Comparison of ENCODE assay signal across 21 cellular contexts in genomic region chr1:7079637-7080036, GRCh38.
DNase-seq lines count a peak whose midpoint lies in the region; ATAC-seq and TF ChIP-seq lines count a peak whose summit lies in the region.
"Had no signal": no experiment of that assay in that cellular context is flagged by ENCODE, and none has a peak within 500 bp of the region (broad histone marks: within the 10 kb centered on the region; RNA-seq: fewer than 3 reads in every experiment).

No MANE protein-coding gene starts in this region.

- no peaks in the 10 kb centered on the region for H3K4me1 Mint-ChIP-seq in WTC11
- H3K4me1 Mint-ChIP-seq: B cell; CD4-positive, CD25-positive, alpha-beta regulatory T cell had no signal

- POLR2A ChIA-PET in HCT116 (lab: Charles Lee) (no interaction called here), WTC11 (lab: Charles Lee) (no interaction called here)

- DNase-seq in DMS53 (lab: John Stamatoyannopoulos, UW) (peak; percentile 10), DMS53 treated with DMSO at 0.1 percent for 48 hours (lab: John Stamatoyannopoulos, UW; ENCODE audit: unreplicated experiment) (no peak), NCI-H2171 treated with DMSO at 0.1 percent for 48 hours (lab: John Stamatoyannopoulos, UW) (peak; percentile 40), NCI-H2171 (lab: John Stamatoyannopoulos, UW) (no peak), HCT116 (ENCODE audit: low read depth, low spot score) (no peak), WTC11 (ENCODE audit: low spot score) (no peak), NCI-H1105 (lab: John Stamatoyannopoulos, UW) (no peak)
- DNase-seq in stimulated activated CD4-positive, alpha-beta T cell treated with anti-CD3 and anti-CD28 coated beads, Interleukin-4, amount 100 ng/mL, for 4 hours = no peak
- DNase-seq: Caco-2; CD4-positive, CD25-positive, alpha-beta regulatory T cell; CD8-positive, alpha-beta T cell; DMS153; DMS79 treated with DMSO at 0.1 percent for 48 hours; GF-D8; H7; HCEC 1CT; HFFc6 had no signal

- H3K4me1 ChIP-seq in HCT116 (ENCODE audit: control insufficient read depth in 1 of 2, insufficient read depth in 2 of 2, low read length in 2 of 2) = no peaks in the 10 kb centered on the region
- H3K4me1 ChIP-seq: Caco-2 had no signal

- no peaks in the 10 kb centered on the region for H4K20me1 ChIP-seq in HCT116 (ENCODE audit: insufficient read depth)

- TF ChIP-seq RAD21 in HCT116 (IDR thresholded peaks at IDR 0.05; ENCODE audit: low read depth) = no peak

- H3K9me2 ChIP-seq in HCT116 (ENCODE audit: insufficient read depth) = no peaks in the 10 kb centered on the region

- H3K36me3 Mint-ChIP-seq in WTC11 = peaks cover 11% of the 10 kb centered on the region
- H3K36me3 Mint-ChIP-seq: CD4-positive, CD25-positive, alpha-beta regulatory T cell; CD8-positive, alpha-beta T cell had no signal

- RAD21 ChIA-PET in HCT116 (lab: Charles Lee; ENCODE audit: low non-redundant PET in 1 of 2, low total read pairs in 2 of 2, uncharacterized antibody in 2 of 2, unreplicated experiment in 2 of 2) = no interaction called here

- H3K27ac ChIP-seq in HCT116 (ENCODE audit: low read depth, low read length) = no peak overlapping the region
- H3K27ac ChIP-seq: 22Rv1, BLaER1, C4-2B had no signal

- BruUV-seq in HCT116 (replicated peaks; lab: Mats Ljungman, UMichigan) = no TSS peak

- CTCF ChIA-PET in HCT116 (lab: Charles Lee) = interaction anchor here (1.0 kb wide), 1 partner anchor 9 kb away, joined by 3 read pairs; no protein-coding TSS in a partner anchor
- CTCF ChIA-PET in WTC11 (lab: Charles Lee) = interaction anchor here (0.9 to 3.3 kb wide), 3 partner anchors 10 to 128 kb away, joined by 4 to 14 read pairs (median 6); no protein-coding TSS in a partner anchor

- H3K9me3 Mint-ChIP-seq in WTC11 = peaks cover 28% of the 10 kb centered on the region

- no peak overlapping the region for H3K4me3 ChIP-seq in HCT116 (replicated peaks in 1 of 2; ENCODE audit: low read depth in 1 of 2, low read length in 2 of 2)
- H3K4me3 ChIP-seq: BLaER1 had no signal

- no peak for TF ChIP-seq CTCF in HCT116 (IDR thresholded peaks at IDR 0.05 in 2 of 3, conservative IDR thresholded peaks at IDR 0.05 in 1 of 3; ENCODE audit: borderline replicate concordance in 1 of 3, insufficient read depth in 1 of 3, low read depth in 2 of 3, low read length in 2 of 3)
- TF ChIP-seq CTCF in WTC11 (IDR thresholded peaks at IDR 0.05) = no peak

- intact Hi-C loops in HCT116 (cut with micrococcal nuclease) = loop anchor here (10.0 kb wide), 1 partner anchor 535 kb away; no protein-coding TSS in a partner anchor

- no peaks in the 10 kb centered on the region for H3K36me3 ChIP-seq in HCT116 (ENCODE audit: control insufficient read depth in 1 of 2, insufficient read depth in 2 of 2, low read length in 2 of 2)
- H3K36me3 ChIP-seq: BLaER1 had no signal

- no peak overlapping the region for H3K9ac ChIP-seq in HCT116 (ENCODE audit: low read length)
- H3K9ac ChIP-seq: BLaER1 had no signal

- H3K27me3 ChIP-seq in HCT116 (ENCODE audit: insufficient read depth, low read length) = peaks cover 14% of the 10 kb centered on the region; the same call in 1 of the 2 replicates

- no peaks in the 10 kb centered on the region for H3K79me2 ChIP-seq in HCT116 (ENCODE audit: insufficient read depth, low read length)

- peaks cover 2% of the 10 kb centered on the region; the same call in 1 of the 2 replicates for H3K27me3 Mint-ChIP-seq in WTC11 (ENCODE audit: low read depth)

- H3K9me3 ChIP-seq in HCT116 (ENCODE audit: control insufficient read depth in 1 of 2, insufficient read depth in 1 of 2, low read depth in 1 of 2, low read length in 2 of 2) = peaks cover 0 to 6% of the 10 kb centered on the region in 2 experiments; a peak in 1 of 4 replicates
- H3K9me3 ChIP-seq: BLaER1, Caco-2 had no signal

- H3K4me2 ChIP-seq in HCT116 (ENCODE audit: low read length) = no peak overlapping the region
- H3K4me2 ChIP-seq: BLaER1 had no signal

- ATAC-seq in HCT116 (no peak), WTC11 (no peak)
- ATAC-seq: CD8-positive, alpha-beta T cell had no signal

- no peak overlapping the region for H3K4me3 Mint-ChIP-seq in WTC11
- H3K4me3 Mint-ChIP-seq: B cell; CD4-positive, CD25-positive, alpha-beta regulatory T cell; CD8-positive, alpha-beta T cell; HFFc6 had no signal

- H2AFZ ChIP-seq in HCT116 (ENCODE audit: low read depth, low read length, poor library complexity, severe bottlenecking) = no peak overlapping the region

- H3K27ac Mint-ChIP-seq in WTC11 = no peak overlapping the region
- H3K27ac Mint-ChIP-seq: B cell; CD4-positive, CD25-positive, alpha-beta regulatory T cell; CD8-positive, alpha-beta T cell; HFFc6 had no signal

- no peak for TF ChIP-seq POLR2A in HCT116 (IDR thresholded peaks at IDR 0.05; ENCODE audit: borderline replicate concordance, extremely low read depth, insufficient read depth, insufficient read length)

TF ChIP-seq in HCT116, 20 proteins besides CTCF, POLR2A, EP300 and RAD21:
- TF ChIP-seq CBX3 (IDR thresholded peaks at IDR 0.05; ENCODE audit: low read depth) (0 out of 2 replicates have a peak, but pooled peaks have one; percentile 48), ZFX (IDR thresholded peaks at IDR 0.05) (no peak)

TF ChIP-seq in WTC11, 78 proteins besides CTCF, POLR2A, EP300 and RAD21:
- no peak for TF ChIP-seq ZNF219 (CRISPR knock-in tag; IDR thresholded peaks at IDR 0.05; ENCODE audit: borderline replicate concordance)
- peak; percentile 99 for TF ChIP-seq ZNF317 (CRISPR knock-in tag; IDR thresholded peaks at IDR 0.05; ENCODE audit: borderline replicate concordance, low read depth)
- TF ChIP-seq, protein P1, sequence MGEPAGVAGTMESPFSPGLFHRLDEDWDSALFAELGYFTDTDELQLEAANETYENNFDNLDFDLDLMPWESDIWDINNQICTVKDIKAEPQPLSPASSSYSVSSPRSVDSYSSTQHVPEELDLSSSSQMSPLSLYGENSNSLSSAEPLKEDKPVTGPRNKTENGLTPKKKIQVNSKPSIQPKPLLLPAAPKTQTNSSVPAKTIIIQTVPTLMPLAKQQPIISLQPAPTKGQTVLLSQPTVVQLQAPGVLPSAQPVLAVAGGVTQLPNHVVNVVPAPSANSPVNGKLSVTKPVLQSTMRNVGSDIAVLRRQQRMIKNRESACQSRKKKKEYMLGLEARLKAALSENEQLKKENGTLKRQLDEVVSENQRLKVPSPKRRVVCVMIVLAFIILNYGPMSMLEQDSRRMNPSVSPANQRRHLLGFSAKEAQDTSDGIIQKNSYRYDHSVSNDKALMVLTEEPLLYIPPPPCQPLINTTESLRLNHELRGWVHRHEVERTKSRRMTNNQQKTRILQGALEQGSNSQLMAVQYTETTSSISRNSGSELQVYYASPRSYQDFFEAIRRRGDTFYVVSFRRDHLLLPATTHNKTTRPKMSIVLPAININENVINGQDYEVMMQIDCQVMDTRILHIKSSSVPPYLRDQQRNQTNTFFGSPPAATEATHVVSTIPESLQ (CRISPR knock-in tag; IDR thresholded peaks at IDR 0.05) = no peak
- TF ChIP-seq, protein P2, sequence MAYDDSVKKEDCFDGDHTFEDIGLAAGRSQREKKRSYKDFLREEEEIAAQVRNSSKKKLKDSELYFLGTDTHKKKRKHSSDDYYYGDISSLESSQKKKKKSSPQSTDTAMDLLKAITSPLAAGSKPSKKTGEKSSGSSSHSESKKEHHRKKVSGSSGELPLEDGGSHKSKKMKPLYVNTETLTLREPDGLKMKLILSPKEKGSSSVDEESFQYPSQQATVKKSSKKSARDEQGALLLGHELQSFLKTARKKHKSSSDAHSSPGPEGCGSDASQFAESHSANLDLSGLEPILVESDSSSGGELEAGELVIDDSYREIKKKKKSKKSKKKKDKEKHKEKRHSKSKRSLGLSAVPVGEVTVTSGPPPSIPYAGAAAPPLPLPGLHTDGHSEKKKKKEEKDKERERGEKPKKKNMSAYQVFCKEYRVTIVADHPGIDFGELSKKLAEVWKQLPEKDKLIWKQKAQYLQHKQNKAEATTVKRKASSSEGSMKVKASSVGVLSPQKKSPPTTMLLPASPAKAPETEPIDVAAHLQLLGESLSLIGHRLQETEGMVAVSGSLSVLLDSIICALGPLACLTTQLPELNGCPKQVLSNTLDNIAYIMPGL (CRISPR knock-in tag; IDR thresholded peaks at IDR 0.05) = no peak
TF ChIP-seq in WTC11: peak in this region for 1.

Comparison
In these comparisons a context has a peak if more than half of its experiments do, and no peak if none do; other contexts are left out.
1. DNase-seq: peak in DMS53 (single experiment) and NCI-H2171 treated with DMSO at 0.1 percent for 48 hours (single experiment); none in DMS53 treated with DMSO at 0.1 percent for 48 hours (single experiment), NCI-H2171 (single experiment), HCT116 (single experiment), WTC11 (single experiment), stimulated activated CD4-positive, alpha-beta T cell treated with anti-CD3 and anti-CD28 coated beads, Interleukin-4, amount 100 ng/mL, for 4 hours (0 of 2) and NCI-H1105 (single experiment).